1 cellular context compared by ENCODE assay signal in genomic region chr4:128463006-128463405, GRCh38.
TF ChIP-seq lines count a peak whose summit lies in the region.

No MANE protein-coding gene starts in this region.

TF ChIP-seq in H1, 55 proteins besides CTCF, POLR2A, EP300 and RAD21:
- TF ChIP-seq NRF1 (IDR thresholded peaks at IDR 0.05; ENCODE audit: low read depth, low read length) (no peak), HDAC2 (IDR thresholded peaks at IDR 0.05; ENCODE audit: borderline replicate concordance in 1 of 2, low read depth in 2 of 2, low read length in 2 of 2) (no peak), CBX8 (IDR thresholded peaks at IDR 0.05; ENCODE audit: borderline replicate concordance, low read depth, low read length) (no peak), CHD1 (IDR thresholded peaks at IDR 0.05; ENCODE audit: low read depth, low read length) (no peak), ASH2L (IDR thresholded peaks at IDR 0.05; ENCODE audit: low read length) (no peak), SAP30 (IDR thresholded peaks at IDR 0.05; ENCODE audit: insufficient read depth, insufficient replicate concordance, low read length) (no peak), JUND (IDR thresholded peaks at IDR 0.05; ENCODE audit: low read length) (no peak), MAFK (IDR thresholded peaks at IDR 0.05; ENCODE audit: low read depth, low read length) (no peak), JUN (IDR thresholded peaks at IDR 0.05; ENCODE audit: low read depth, low read length) (no peak), SIX5 (IDR thresholded peaks at IDR 0.05; ENCODE audit: low read depth, low read length) (no peak), YY1 (IDR thresholded peaks at IDR 0.05; ENCODE audit: low read depth, low read length) (no peak), CHD2 (IDR thresholded peaks at IDR 0.05; ENCODE audit: low read length) (no peak), KDM4A (IDR thresholded peaks at IDR 0.05; ENCODE audit: low read depth, low read length, severe bottlenecking) (no peak), TCF12 (IDR thresholded peaks at IDR 0.05; ENCODE audit: low read depth, low read length) (no peak), USF2 (IDR thresholded peaks at IDR 0.05; ENCODE audit: low read length) (no peak), SP4 (IDR thresholded peaks at IDR 0.05; ENCODE audit: low read length) (no peak)
- TF ChIP-seq, protein P1, sequence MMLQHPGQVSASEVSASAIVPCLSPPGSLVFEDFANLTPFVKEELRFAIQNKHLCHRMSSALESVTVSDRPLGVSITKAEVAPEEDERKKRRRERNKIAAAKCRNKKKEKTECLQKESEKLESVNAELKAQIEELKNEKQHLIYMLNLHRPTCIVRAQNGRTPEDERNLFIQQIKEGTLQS (IDR thresholded peaks at IDR 0.05; ENCODE audit: insufficient read depth, low read depth, low read length) = no peak
